In genomic region chr9:107039546-107039945, GRCh38 we compare ENCODE assay signal across 15 cellular contexts.
DNase-seq lines count a peak whose midpoint lies in the region; ATAC-seq and TF ChIP-seq lines count a peak whose summit lies in the region.
"Had no signal": no experiment of that assay in that cellular context is flagged by ENCODE, and none has a peak within 500 bp of the region (broad histone marks: within the 10 kb centered on the region; RNA-seq: fewer than 3 reads in every experiment).

No MANE protein-coding gene starts in this region.

- H3K4me3 ChIP-seq in WERI-Rb-1 (ENCODE audit: low read depth, low read length) = no peak overlapping the region
- H3K4me3 ChIP-seq: colonic mucosa, heart left ventricle, pancreas, PC-9 had no signal

- peaks cover 13% of the 10 kb centered on the region for H3K4me1 Mint-ChIP-seq in glutamatergic neuron (ENCODE audit: low read depth, unreplicated experiment)
- no peaks in the 10 kb centered on the region for H3K4me1 Mint-ChIP-seq in activated CD8-positive, alpha-beta T cell treated with anti-CD3 and anti-CD28 coated beads, Interleukin-2, amount 10 ng/mL, durations not matched to agents 7 days and 5 days (ENCODE audit: low read depth)
- H3K4me1 Mint-ChIP-seq: activated naive CD4-positive, alpha-beta T cell treated with anti-CD3 and anti-CD28 coated beads, Interleukin-2, amount 50 U/mL, for 24 hours; CD4-positive, alpha-beta memory T cell had no signal

- peaks cover 6% of the 10 kb centered on the region for H3K9me3 Mint-ChIP-seq in glutamatergic neuron (ENCODE audit: unreplicated experiment)
- H3K9me3 Mint-ChIP-seq in activated CD8-positive, alpha-beta T cell treated with anti-CD3 and anti-CD28 coated beads, Interleukin-2, amount 10 ng/mL, durations not matched to agents 7 days and 5 days (ENCODE audit: insufficient read depth) = no peaks in the 10 kb centered on the region
- H3K9me3 Mint-ChIP-seq: activated naive CD4-positive, alpha-beta T cell treated with anti-CD3 and anti-CD28 coated beads, Interleukin-2, amount 50 U/mL, for 24 hours had no signal

- DNase-seq in COLO829 (ENCODE audit: low spot score) (peak; percentile 90), M059J (ENCODE audit: low read depth) (peak; percentile 79), WERI-Rb-1 (no peak), glutamatergic neuron (no peak), GM19238 (ENCODE audit: insufficient read length, low spot score) (no peak), NOMO-1 (lab: John Stamatoyannopoulos, UW; ENCODE audit: unreplicated experiment in 2 of 2) (no peak), SIG-M5 treated with dmso at 0.1 percent for 504 hours (lab: John Stamatoyannopoulos, UW; ENCODE audit: unreplicated experiment) (no peak)
- no peak for DNase-seq in activated CD8-positive, alpha-beta T cell treated with anti-CD3 and anti-CD28 coated beads, Interleukin-2, amount 10 ng/mL, durations not matched to agents 7 days and 5 days
- DNase-seq: CD4-positive, alpha-beta memory T cell; colonic mucosa; heart left ventricle; pancreas; PC-9; stimulated activated naive CD8-positive, alpha-beta T cell treated with anti-CD3 and anti-CD28 coated beads, Interleukin-15, Interleukin-2, amounts not matched to agents 100 U/mL and 50 U/mL, for 24 hours had no signal

- TF ChIP-seq CTCF in WERI-Rb-1 (IDR thresholded peaks at IDR 0.05; ENCODE audit: low read depth, low read length) = no peak
- no peak for TF ChIP-seq CTCF in glutamatergic neuron (IDR thresholded peaks at IDR 0.05; ENCODE audit: partially characterized antibody, unreplicated experiment)

- H3K27me3 Mint-ChIP-seq in glutamatergic neuron (ENCODE audit: unreplicated experiment) = peaks cover 4% of the 10 kb centered on the region
- no peaks in the 10 kb centered on the region for H3K27me3 Mint-ChIP-seq in activated CD8-positive, alpha-beta T cell treated with anti-CD3 and anti-CD28 coated beads, Interleukin-2, amount 10 ng/mL, durations not matched to agents 7 days and 5 days (ENCODE audit: low read depth)
- H3K27me3 Mint-ChIP-seq: activated naive CD4-positive, alpha-beta T cell treated with anti-CD3 and anti-CD28 coated beads, Interleukin-2, amount 50 U/mL, for 24 hours had no signal

- H3K36me3 Mint-ChIP-seq in glutamatergic neuron (ENCODE audit: unreplicated experiment) = no peaks in the 10 kb centered on the region
- H3K36me3 Mint-ChIP-seq in activated CD8-positive, alpha-beta T cell treated with anti-CD3 and anti-CD28 coated beads, Interleukin-2, amount 10 ng/mL, durations not matched to agents 7 days and 5 days (ENCODE audit: low read depth) = no peaks in the 10 kb centered on the region
- H3K36me3 Mint-ChIP-seq: activated naive CD4-positive, alpha-beta T cell treated with anti-CD3 and anti-CD28 coated beads, Interleukin-2, amount 50 U/mL, for 24 hours; CD4-positive, alpha-beta memory T cell had no signal

- H3K27me3 ChIP-seq in WERI-Rb-1 (ENCODE audit: insufficient read depth, low read depth, severe bottlenecking) = no peaks in the 10 kb centered on the region
- H3K27me3 ChIP-seq: colonic mucosa, heart left ventricle, pancreas had no signal

- H3K27ac Mint-ChIP-seq in glutamatergic neuron (ENCODE audit: unreplicated experiment) = peak overlapping the region; percentile 49
- no peak overlapping the region for H3K27ac Mint-ChIP-seq in activated CD8-positive, alpha-beta T cell treated with anti-CD3 and anti-CD28 coated beads, Interleukin-2, amount 10 ng/mL, durations not matched to agents 7 days and 5 days
- H3K27ac Mint-ChIP-seq: activated naive CD4-positive, alpha-beta T cell treated with anti-CD3 and anti-CD28 coated beads, Interleukin-2, amount 50 U/mL, for 24 hours; CD4-positive, alpha-beta memory T cell had no signal

- H3K4me3 Mint-ChIP-seq in glutamatergic neuron (ENCODE audit: unreplicated experiment) = no peak overlapping the region
- H3K4me3 Mint-ChIP-seq in activated CD8-positive, alpha-beta T cell treated with anti-CD3 and anti-CD28 coated beads, Interleukin-2, amount 10 ng/mL, durations not matched to agents 7 days and 5 days = no peak overlapping the region
- H3K4me3 Mint-ChIP-seq: activated naive CD4-positive, alpha-beta T cell treated with anti-CD3 and anti-CD28 coated beads, Interleukin-2, amount 50 U/mL, for 24 hours; CD4-positive, alpha-beta memory T cell had no signal

- H3K36me3 ChIP-seq in WERI-Rb-1 = no peaks in the 10 kb centered on the region
- H3K36me3 ChIP-seq: colonic mucosa, heart left ventricle, pancreas had no signal

- no peak for ATAC-seq in activated CD8-positive, alpha-beta T cell treated with anti-CD3 and anti-CD28 coated beads, Interleukin-2, amount 10 ng/mL, durations not matched to agents 7 days and 5 days
- ATAC-seq: heart left ventricle; stimulated activated naive CD8-positive, alpha-beta T cell treated with anti-CD3 and anti-CD28 coated beads, Interleukin-15, Interleukin-2, amounts not matched to agents 100 U/mL and 50 U/mL, for 24 hours had no signal

- POLR2A ChIA-PET in activated CD8-positive, alpha-beta T cell treated with anti-CD3 and anti-CD28 coated beads, Interleukin-2, amount 10 ng/mL, durations not matched to agents 7 days and 5 days (lab: Charles Lee) = no interaction called here

- H3K9me3 ChIP-seq in WERI-Rb-1 (ENCODE audit: severe bottlenecking) = no peaks in the 10 kb centered on the region
- H3K9me3 ChIP-seq: colonic mucosa, heart left ventricle, pancreas had no signal

- CTCF ChIA-PET in activated CD8-positive, alpha-beta T cell treated with anti-CD3 and anti-CD28 coated beads, Interleukin-2, amount 10 ng/mL, durations not matched to agents 7 days and 5 days (lab: Charles Lee) = no interaction called here

- H3K27ac ChIP-seq in WERI-Rb-1 = peak overlapping the region; percentile 68
- H3K27ac ChIP-seq: colonic mucosa, heart left ventricle, pancreas, PC-9 had no signal

Comparison
In these comparisons a context has a peak if more than half of its experiments do, and no peak if none do; other contexts are left out.
1. DNase-seq: peak in COLO829 (single experiment) and M059J (single experiment); none in WERI-Rb-1 (single experiment), glutamatergic neuron (single experiment), activated CD8-positive, alpha-beta T cell treated with anti-CD3 and anti-CD28 coated beads, Interleukin-2, amount 10 ng/mL, durations not matched to agents 7 days and 5 days (single experiment), GM19238 (single experiment), NOMO-1 (0 of 2) and SIG-M5 treated with dmso at 0.1 percent for 504 hours (single experiment).